ENCODE assay signal across 27 cellular contexts in the genomic region with DNA sequence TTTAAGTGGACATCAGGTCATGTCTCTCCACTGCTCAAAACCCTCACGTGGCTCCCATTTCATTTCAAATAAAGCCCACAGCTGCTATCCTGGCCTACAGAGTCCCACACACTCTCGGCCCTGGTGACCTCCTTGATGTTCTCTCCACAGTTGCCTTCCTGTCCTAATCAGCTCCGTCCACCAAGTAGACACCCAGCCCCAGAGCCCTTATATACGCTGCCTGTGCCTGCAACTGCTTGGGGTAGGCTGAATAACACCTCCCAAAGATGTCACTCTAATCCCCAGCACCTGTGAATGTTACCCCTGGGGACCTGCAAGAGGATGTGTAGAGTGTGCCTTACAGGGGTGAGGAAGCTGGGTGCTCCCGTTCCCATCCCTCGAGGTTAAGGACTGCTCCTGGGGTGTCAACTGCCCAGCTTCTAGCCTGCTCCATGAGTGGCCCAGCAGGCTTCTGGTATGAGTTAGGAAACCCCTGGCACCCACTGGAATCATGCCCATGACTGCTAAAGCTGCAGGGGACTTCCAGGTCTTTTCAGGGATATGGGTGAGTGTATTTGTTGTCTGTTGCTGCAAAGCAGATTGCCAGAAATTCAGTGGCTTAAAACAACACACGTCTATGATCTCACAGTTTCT. TPM values are rescaled to one million over a fixed set of nuclear protein-coding genes. Genes with fewer than 3 reads are reported as not detected.
DNase-seq lines count a peak whose midpoint lies in the region; FAIRE-seq and TF ChIP-seq lines count a peak whose summit lies in the region.
"Had no signal": no experiment of that assay in that cellular context is flagged by ENCODE, and none has a peak within 500 bp of the region (broad histone marks: within the 10 kb centered on the region; RNA-seq: fewer than 3 reads in every experiment).

No MANE protein-coding gene starts in this region.

- peak overlapping the region; percentile 28 for H3K27ac Mint-ChIP-seq in activated naive CD4-positive, alpha-beta T cell treated with anti-CD3 and anti-CD28 coated beads, Interleukin-2, amount 10 ng/mL, durations not matched to agents 7 days and 5 days
- H3K27ac Mint-ChIP-seq: stimulated activated memory B cell treated with anti-CD40 and anti-IgM and Interleukin-4, amounts not matched to agents 10 μg/mL and 1 μg/mL and 100 μg/mL, for 72 hours had no signal

- no peak for DNase-seq in activated naive CD4-positive, alpha-beta T cell treated with anti-CD3 and anti-CD28 coated beads, Interleukin-2, amount 10 ng/mL, durations not matched to agents 7 days and 5 days
- no peak for DNase-seq in activated naive CD4-positive, alpha-beta T cell (lab: John Stamatoyannopoulos, UW)
- DNase-seq in Karpas-422 (peak; percentile 54), bronchial epithelial cell (ENCODE audit: low read depth) (no peak), ureter (ENCODE audit: low spot score) (peak; percentile 31), NCI-H748 treated with DMSO at 0.1 percent for 48 hours (lab: John Stamatoyannopoulos, UW) (no peak), pons (ENCODE audit: low spot score) (no peak), MM.1S (no peak)
- DNase-seq: activated CD4-positive, alpha-beta T cell treated with anti-CD3 and anti-CD28 coated beads, Interleukin-2, amount 10 ng/mL, durations not matched to agents 7 days and 5 days; activated effector memory CD4-positive, alpha-beta T cell treated with anti-CD3 and anti-CD28 coated beads, Interleukin-2, amount 50 U/mL, for 16 hours; Calu3; DMS79 treated with DMSO at 0.1 percent for 48 hours; foreskin fibroblast; heart left ventricle; left cardiac atrium; NCI-H1092 treated with DMSO at 0.1 percent for 48 hours; NCI-H1930; NCI-H524; NK-92 treated with Interleukin-12 subunit alpha and Interleukin-12 subunit beta, amount 100 ng/mL, for 24 hours; SIG-M5; T1000 had no signal

- H3K4me3 ChIP-seq in Karpas-422 (ENCODE audit: low read length) = no peak overlapping the region
- no peak overlapping the region for H3K4me3 ChIP-seq in bronchial epithelial cell (ENCODE audit: low read depth, low read length)
- H3K4me3 ChIP-seq in MM.1S (ENCODE audit: low read length) = no peak overlapping the region
- H3K4me3 ChIP-seq: HAP-1, heart left ventricle, right lobe of liver, suprapubic skin had no signal

- H2AFZ ChIP-seq in Karpas-422 (ENCODE audit: low read length) (no peak overlapping the region), MM.1S (ENCODE audit: low read length) (no peak overlapping the region)

- peaks cover 15% of the 10 kb centered on the region for H3K4me1 ChIP-seq in Karpas-422 (ENCODE audit: low read length)
- no peaks in the 10 kb centered on the region for H3K4me1 ChIP-seq in MM.1S (ENCODE audit: low read length)
- H3K4me1 ChIP-seq: HAP-1, right lobe of liver had no signal

- H3K9me3 ChIP-seq in Karpas-422 (ENCODE audit: low read length) = peaks cover 2% of the 10 kb centered on the region; the same call in 1 of the 2 replicates
- no peaks in the 10 kb centered on the region for H3K9me3 ChIP-seq in MM.1S (replicated peaks; ENCODE audit: insufficient read depth, low read length)
- H3K9me3 ChIP-seq: HAP-1, right lobe of liver, suprapubic skin had no signal

- no peak overlapping the region for H3K9ac ChIP-seq in Karpas-422 (ENCODE audit: low read length)
- no peak overlapping the region for H3K9ac ChIP-seq in MM.1S (ENCODE audit: low read length)

- H3F3A ChIP-seq in MM.1S (ENCODE audit: insufficient read depth, low read length) = no peaks in the 10 kb centered on the region

- CTCF ChIA-PET in activated naive CD4-positive, alpha-beta T cell treated with anti-CD3 and anti-CD28 coated beads, Interleukin-2, amount 10 ng/mL, durations not matched to agents 7 days and 5 days (lab: Charles Lee) = no interaction called here

- peak; percentile 13 for FAIRE-seq in bronchial epithelial cell (lab: Jason Lieb, UNC)
- FAIRE-seq: colon had no signal

- peaks cover 9% of the 10 kb centered on the region for H3K27me3 Mint-ChIP-seq in activated naive CD4-positive, alpha-beta T cell treated with anti-CD3 and anti-CD28 coated beads, Interleukin-2, amount 10 ng/mL, durations not matched to agents 7 days and 5 days
- H3K27me3 Mint-ChIP-seq: activated CD4-positive, alpha-beta T cell treated with anti-CD3 and anti-CD28 coated beads, Interleukin-2, amount 10 ng/mL, durations not matched to agents 7 days and 5 days; stimulated activated memory B cell treated with anti-CD40 and anti-IgM and Interleukin-4, amounts not matched to agents 10 μg/mL and 1 μg/mL and 100 μg/mL, for 72 hours had no signal

- peaks cover 22% of the 10 kb centered on the region for H3K9me3 Mint-ChIP-seq in activated naive CD4-positive, alpha-beta T cell treated with anti-CD3 and anti-CD28 coated beads, Interleukin-2, amount 10 ng/mL, durations not matched to agents 7 days and 5 days

- H3K27ac ChIP-seq in Karpas-422 (ENCODE audit: low read length) (no peak overlapping the region), MM.1S (ENCODE audit: low read length) (no peak overlapping the region)
- H3K27ac ChIP-seq: heart left ventricle, right lobe of liver, suprapubic skin had no signal

- H3K9me2 ChIP-seq in Karpas-422 (replicated peaks; ENCODE audit: insufficient read depth, low read length) (no peaks in the 10 kb centered on the region), MM.1S (replicated peaks; ENCODE audit: insufficient read depth, low read length) (no peaks in the 10 kb centered on the region)

- H3K79me2 ChIP-seq in Karpas-422 (ENCODE audit: low read length) = no peaks in the 10 kb centered on the region
- H3K79me2 ChIP-seq in MM.1S (ENCODE audit: low read length) = no peaks in the 10 kb centered on the region

- no peaks in the 10 kb centered on the region for H3K36me3 ChIP-seq in Karpas-422 (ENCODE audit: insufficient read depth, low read length)
- H3K36me3 ChIP-seq in bronchial epithelial cell (ENCODE audit: control insufficient read depth, insufficient read depth, low read length) = no peaks in the 10 kb centered on the region
- H3K36me3 ChIP-seq in MM.1S (replicated peaks; ENCODE audit: insufficient read depth, low read length) = no peaks in the 10 kb centered on the region
- H3K36me3 ChIP-seq: HAP-1, heart left ventricle, right lobe of liver, suprapubic skin had no signal

- H3K36me3 Mint-ChIP-seq in activated naive CD4-positive, alpha-beta T cell treated with anti-CD3 and anti-CD28 coated beads, Interleukin-2, amount 10 ng/mL, durations not matched to agents 7 days and 5 days = peaks cover 9% of the 10 kb centered on the region
- H3K36me3 Mint-ChIP-seq: stimulated activated memory B cell treated with anti-CD40 and anti-IgM and Interleukin-4, amounts not matched to agents 10 μg/mL and 1 μg/mL and 100 μg/mL, for 72 hours had no signal

- H3K27me3 ChIP-seq in Karpas-422 (ENCODE audit: low read length) (no peaks in the 10 kb centered on the region), bronchial epithelial cell (ENCODE audit: control insufficient read depth, insufficient read depth, low read length) (peaks cover 2% of the 10 kb centered on the region), MM.1S (replicated peaks; ENCODE audit: insufficient read depth, low read length) (no peaks in the 10 kb centered on the region)
- H3K27me3 ChIP-seq: heart left ventricle, right lobe of liver, suprapubic skin had no signal

- no peak overlapping the region for H3K4me3 Mint-ChIP-seq in activated naive CD4-positive, alpha-beta T cell treated with anti-CD3 and anti-CD28 coated beads, Interleukin-2, amount 10 ng/mL, durations not matched to agents 7 days and 5 days
- H3K4me3 Mint-ChIP-seq: activated CD4-positive, alpha-beta T cell treated with anti-CD3 and anti-CD28 coated beads, Interleukin-2, amount 10 ng/mL, durations not matched to agents 7 days and 5 days; stimulated activated memory B cell treated with anti-CD40 and anti-IgM and Interleukin-4, amounts not matched to agents 10 μg/mL and 1 μg/mL and 100 μg/mL, for 72 hours had no signal

- H4K20me1 ChIP-seq in Karpas-422 (ENCODE audit: insufficient read depth, low read depth, low read length) (no peaks in the 10 kb centered on the region), MM.1S (ENCODE audit: insufficient read depth, low read length) (no peaks in the 10 kb centered on the region)

- H3K4me1 Mint-ChIP-seq in activated naive CD4-positive, alpha-beta T cell treated with anti-CD3 and anti-CD28 coated beads, Interleukin-2, amount 10 ng/mL, durations not matched to agents 7 days and 5 days = peaks cover 41% of the 10 kb centered on the region

- TF ChIP-seq CTCF in bronchial epithelial cell (IDR thresholded peaks at IDR 0.05; ENCODE audit: insufficient read depth, low read length, severe bottlenecking) (no peak), MM.1S (IDR thresholded peaks at IDR 0.05; ENCODE audit: low read length) (no peak)

- peak overlapping the region; percentile 14 for H3K4me2 ChIP-seq in Karpas-422 (ENCODE audit: low read depth, low read length, poor library complexity, severe bottlenecking)
- H3K4me2 ChIP-seq in MM.1S (ENCODE audit: low read depth, low read length) = no peak overlapping the region

RNA-seq across cellular contexts. Expression of gene FAM187B, which starts 6.0 kb away (rescaled TPM):
- not detected in 2 replicates for total RNA-seq in Karpas-422 (2014; rRNA removed; shearing (Covaris generic); ENCODE audit: low replicate concordance)
- total RNA-seq in bronchial epithelial cell (not detected in 2 replicates), ureter (not detected)
- total RNA-seq: activated CD4-positive, alpha-beta T cell treated with anti-CD3 and anti-CD28 coated beads, Interleukin-2, amount 10 ng/mL, durations not matched to agents 7 days and 5 days; Calu3; heart left ventricle; left cardiac atrium; posterior vena cava; right lobe of liver; suprapubic skin had no signal

RNA-seq across cellular contexts. Expression of gene LSR, which starts 26.3 kb away (rescaled TPM):
- total RNA-seq in Karpas-422 (2014; rRNA removed; shearing (Covaris generic); ENCODE audit: low replicate concordance) = 0.63 and 1.2 TPM in 2 replicates
- total RNA-seq in bronchial epithelial cell = 11.3 and 27.0 TPM in 2 replicates
- total RNA-seq in ureter = 55.2 TPM

RNA-seq across cellular contexts. Expression of gene USF2, which starts 46.3 kb away (rescaled TPM):
- total RNA-seq in Karpas-422 (2014; rRNA removed; shearing (Covaris generic); ENCODE audit: low replicate concordance) = 97.9 and 224 TPM in 2 replicates
- total RNA-seq in bronchial epithelial cell = 60.8 and 67.3 TPM in 2 replicates
- total RNA-seq in ureter = 113 TPM

RNA-seq across cellular contexts. Expression of gene HAMP, which starts 59.8 kb away (rescaled TPM):
- 0.45 TPM in 1 of 2 replicates, not detected in the other for total RNA-seq in Karpas-422 (2014; rRNA removed; shearing (Covaris generic); ENCODE audit: low replicate concordance)
- total RNA-seq in bronchial epithelial cell (not detected in 2 replicates), ureter (1.2 TPM)
- total RNA-seq: posterior vena cava had no signal

Comparison
In these comparisons a context has a peak if more than half of its experiments do, and no peak if none do; other contexts are left out.
1. DNase-seq: peak in Karpas-422 (single experiment) and ureter (single experiment); none in activated naive CD4-positive, alpha-beta T cell treated with anti-CD3 and anti-CD28 coated beads, Interleukin-2, amount 10 ng/mL, durations not matched to agents 7 days and 5 days (single experiment), activated naive CD4-positive, alpha-beta T cell (0 of 4), bronchial epithelial cell (single experiment), NCI-H748 treated with DMSO at 0.1 percent for 48 hours (single experiment), pons (single experiment) and MM.1S (single experiment).